Comparison of ENCODE assay signal across 26 cellular contexts in genomic region chr9:24416136-24416535, GRCh38.
"Had no signal": no experiment of that assay in that cellular context is flagged by ENCODE, and none has a peak within 500 bp of the region (broad histone marks: within the 10 kb centered on the region; RNA-seq: fewer than 3 reads in every experiment).

No MANE protein-coding gene starts in this region.

- H3K9ac ChIP-seq: KMS-11 had no signal

- H3K4me3 ChIP-seq: adrenal gland, PC-9, SJCRH30 had no signal

- H2AFZ ChIP-seq: PC-9 had no signal

- H3K4me2 ChIP-seq: KMS-11, PC-9 had no signal

- H3K36me3 ChIP-seq: adrenal gland, SJCRH30 had no signal

- ATAC-seq: activated CD4-positive, alpha-beta T cell treated with anti-CD3 and anti-CD28 coated beads for 36 hours; activated CD4-positive, CD25-positive, alpha-beta regulatory T cell treated with anti-CD3 and anti-CD28 coated beads, Interleukin-2, amount 50 U/mL, for 24 hours; activated CD8-positive, alpha-beta T cell treated with anti-CD3 and anti-CD28 coated beads, Interleukin-2, amount 10 ng/mL, durations not matched to agents 7 days and 5 days had no signal

- H3K27ac ChIP-seq: adrenal gland, KMS-11, PC-9, SJCRH30 had no signal

- H3K9me3 ChIP-seq: adrenal gland, SJCRH30 had no signal

- DNase-seq: activated CD4-positive, alpha-beta T cell treated with anti-CD3 and anti-CD28 coated beads for 36 hours; activated CD4-positive, alpha-beta T cell treated with anti-CD3 and anti-CD28 coated beads, Interleukin-2, amount 10 ng/mL, durations not matched to agents 7 days and 5 days; activated CD4-positive, alpha-beta T cell treated with anti-CD3 and anti-CD28 coated beads, Interleukin-2, amount 50 U/mL, for 48 hours; activated CD8-positive, alpha-beta T cell treated with anti-CD3 and anti-CD28 coated beads, Interleukin-2, amount 10 ng/mL, durations not matched to agents 7 days and 5 days; activated gamma-delta T cell; activated naive CD4-positive, alpha-beta T cell treated with Interleukin-2 at 50 U/mL for 16 hours; activated naive CD8-positive, alpha-beta T cell treated with anti-CD3 and anti-CD28 coated beads, Interleukin-2, amount 10 ng/mL, durations not matched to agents 7 days and 5 days; activated T-cell treated with anti-CD3 and anti-CD28 coated beads, Interleukin-2, amount 50 U/mL, for 24 hours; adrenal gland; NCI-H1092 treated with DMSO at 0.1 percent for 48 hours; NCI-H1417; NCI-H146; NCI-H187; NCI-H2029 treated with DMSO at 0.1 percent for 48 hours; NCI-H2107; NCI-H2171; NCI-H510A; NCI-H526; NCI-H748 treated with DMSO at 0.1 percent for 48 hours; PC-9; SHP77; SJCRH30; SW 1271; T1000 had no signal

- H3K4me1 ChIP-seq: adrenal gland, SJCRH30 had no signal

- H3K27me3 ChIP-seq: adrenal gland, SJCRH30 had no signal
